23 cellular contexts compared by ENCODE assay signal in the genomic region with DNA sequence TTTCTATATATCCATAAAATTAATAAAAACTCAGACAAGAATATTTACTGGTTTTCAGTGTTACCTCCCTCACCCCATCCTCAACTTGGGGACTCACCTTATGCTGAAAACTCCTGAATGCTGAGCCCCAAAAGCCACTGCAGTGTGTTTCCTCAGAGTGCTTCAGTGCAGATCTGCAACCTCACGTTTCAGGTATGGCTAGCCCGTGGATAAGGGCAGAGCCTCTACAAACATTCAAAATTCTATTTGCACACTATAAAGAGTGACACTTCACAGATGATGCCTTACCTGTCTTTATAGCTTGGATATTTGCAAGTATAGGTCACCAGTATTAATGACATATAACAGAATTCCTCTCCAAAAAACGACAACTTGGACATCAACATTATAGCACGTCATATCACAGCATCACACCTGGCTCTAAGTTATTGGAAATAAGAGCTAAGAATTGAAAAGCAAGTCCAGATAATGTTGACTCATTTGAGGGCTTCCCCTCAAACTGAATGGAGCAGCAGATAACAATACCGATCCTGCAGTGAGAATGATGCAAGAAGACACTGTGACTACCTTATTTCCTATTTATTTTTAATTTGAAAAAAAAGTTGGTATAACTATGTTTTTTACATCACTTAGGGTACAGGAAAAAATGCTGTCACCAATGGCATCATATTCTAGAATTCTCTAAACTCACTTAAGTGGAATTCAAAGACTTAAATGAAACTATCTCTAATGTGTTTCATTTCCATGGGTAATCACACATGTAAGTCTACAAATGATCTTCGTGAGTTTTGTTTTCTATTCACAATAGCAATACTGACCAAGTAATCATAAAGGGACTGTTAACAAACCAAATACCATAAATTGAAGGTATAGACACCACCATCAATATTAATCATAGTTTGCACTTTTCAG. TPM values are rescaled to one million over a fixed set of nuclear protein-coding genes. Genes with fewer than 3 reads are reported as not detected.
DNase-seq lines count a peak whose midpoint lies in the region; ATAC-seq and TF ChIP-seq lines count a peak whose summit lies in the region.
"Had no signal": no experiment of that assay in that cellular context is flagged by ENCODE, and none has a peak within 500 bp of the region (broad histone marks: within the 10 kb centered on the region; RNA-seq: fewer than 3 reads in every experiment).

No MANE protein-coding gene starts in this region.

- BruUV-seq in PC-3 (replicated peaks; lab: Mats Ljungman, UMichigan), result no TSS peak

- intact Hi-C loops in PC-3 (cut with micrococcal nuclease), result no loop called here

- no peaks in the 10 kb centered on the region for H4K20me1 ChIP-seq in PC-3 (ENCODE audit: low read length)
- H4K20me1 ChIP-seq: BLaER1 had no signal

- H3K4me1 Mint-ChIP-seq in activated CD8-positive, alpha-beta memory T cell treated with anti-CD3 and anti-CD28 coated beads, Interleukin-2, amount 10 ng/mL, durations not matched to agents 7 days and 5 days, result peaks cover 80% of the 10 kb centered on the region
- peaks cover 56% of the 10 kb centered on the region for H3K4me1 Mint-ChIP-seq in activated naive CD8-positive, alpha-beta T cell (ENCODE audit: low read depth)

- H2AFZ ChIP-seq in PC-3 (ENCODE audit: low read length), result no peak overlapping the region

- H3K4me2 ChIP-seq in PC-3 (ENCODE audit: low read length), result no peak overlapping the region
- H3K4me2 ChIP-seq: BLaER1, smooth muscle cell had no signal

- H3K9me3 ChIP-seq in neutrophil (no peaks in the 10 kb centered on the region), PC-3 (ENCODE audit: low read length) (no peaks in the 10 kb centered on the region)
- H3K9me3 ChIP-seq: BLaER1, vagina had no signal

- H3K27ac ChIP-seq in neutrophil (peak overlapping the region; percentile 67), PC-3 (ENCODE audit: low read length) (no peak overlapping the region)
- H3K27ac ChIP-seq: BLaER1, dorsolateral prefrontal cortex, epithelial cell of prostate, vagina had no signal

- H3K9me2 ChIP-seq in PC-3 (replicated peaks; ENCODE audit: low read length), result no peaks in the 10 kb centered on the region

- peaks cover 28% of the 10 kb centered on the region for H3K36me3 ChIP-seq in neutrophil
- H3K36me3 ChIP-seq in PC-3 (ENCODE audit: low read depth, low read length), result no peaks in the 10 kb centered on the region
- H3K36me3 ChIP-seq: BLaER1 had no signal

- H3K4me3 ChIP-seq in neutrophil (ENCODE audit: low read depth in 1 of 2, low read length in 1 of 2) (no peak overlapping the region), PC-3 (ENCODE audit: low read length) (no peak overlapping the region)
- H3K4me3 ChIP-seq: BLaER1, dorsolateral prefrontal cortex, lung, smooth muscle cell, vagina had no signal

- no peaks in the 10 kb centered on the region for H3K27me3 Mint-ChIP-seq in activated CD8-positive, alpha-beta memory T cell treated with anti-CD3 and anti-CD28 coated beads, Interleukin-2, amount 10 ng/mL, durations not matched to agents 7 days and 5 days
- H3K27me3 Mint-ChIP-seq in activated naive CD8-positive, alpha-beta T cell, result no peaks in the 10 kb centered on the region

- H3K4me3 Mint-ChIP-seq in activated CD8-positive, alpha-beta memory T cell treated with anti-CD3 and anti-CD28 coated beads, Interleukin-2, amount 10 ng/mL, durations not matched to agents 7 days and 5 days, result peak overlapping the region; percentile 43
- H3K4me3 Mint-ChIP-seq in activated naive CD8-positive, alpha-beta T cell, result peak overlapping the region; percentile 35

- peaks cover 53% of the 10 kb centered on the region for H3K36me3 Mint-ChIP-seq in activated CD8-positive, alpha-beta memory T cell treated with anti-CD3 and anti-CD28 coated beads, Interleukin-2, amount 10 ng/mL, durations not matched to agents 7 days and 5 days
- peaks cover 21% of the 10 kb centered on the region for H3K36me3 Mint-ChIP-seq in activated naive CD8-positive, alpha-beta T cell

- CTCF ChIA-PET in activated CD8-positive, alpha-beta memory T cell treated with anti-CD3 and anti-CD28 coated beads, Interleukin-2, amount 10 ng/mL, durations not matched to agents 7 days and 5 days (lab: Charles Lee), result interaction anchor here (1.2 to 1.6 kb wide), 7 partner anchors 10 to 81 kb away, joined by 3 to 5 read pairs (median 3); a partner anchor contains a TSS
- CTCF ChIA-PET in PC-3 (lab: Charles Lee), result no interaction called here

- no peak overlapping the region for H3K9ac ChIP-seq in PC-3 (ENCODE audit: low read length)
- H3K9ac ChIP-seq: BLaER1 had no signal

- no peak for TF ChIP-seq CTCF in neutrophil (IDR thresholded peaks at IDR 0.05)
- TF ChIP-seq CTCF in PC-3 (conservative IDR thresholded peaks at IDR 0.05; ENCODE audit: low read depth, low read length), result no peak

- POLR2A ChIA-PET in PC-3 (lab: Charles Lee; ENCODE audit: unreplicated experiment), result no interaction called here

- no peak for DNase-seq in activated CD8-positive, alpha-beta memory T cell treated with anti-CD3 and anti-CD28 coated beads, Interleukin-2, amount 10 ng/mL, durations not matched to agents 7 days and 5 days
- DNase-seq in activated CD8-positive, alpha-beta memory T cell treated with anti-CD3 and anti-CD28 coated beads, Interleukin-2, amount 50 U/mL, for 48 hours, result no peak
- DNase-seq in OCI-M1 (lab: John Stamatoyannopoulos, UW) (peak; percentile 92), PC-3 (no peak), cerebellum (ENCODE audit: low spot score) (no peak)
- DNase-seq in stimulated activated naive CD4-positive, alpha-beta T cell treated with Interleukin-2 at 50 U/mL for 16 hours (lab: John Stamatoyannopoulos, UW), result no peak
- DNase-seq: activated effector memory CD4-positive, alpha-beta T cell treated with anti-CD3 and anti-CD28 coated beads, Interleukin-2, amount 50 U/mL, for 16 hours; aorta; caudate nucleus; dorsolateral prefrontal cortex; foreskin melanocyte; NCI-H146; NCI-H2171 treated with DMSO at 0.1 percent for 48 hours; occipital lobe; stimulated activated CD4-positive, alpha-beta T cell treated with anti-CD3 and anti-CD28 coated beads, Interleukin-4, amount 100 ng/mL, for 1 hour had no signal

- peaks cover 29 to 76% of the 10 kb centered on the region in 2 experiments for H3K4me1 ChIP-seq in neutrophil (ENCODE audit: control insufficient read depth in 1 of 2, insufficient read depth in 1 of 2, low read depth in 1 of 2, low read length in 1 of 2)
- H3K4me1 ChIP-seq in PC-3 (ENCODE audit: insufficient read depth, low read length), result no peaks in the 10 kb centered on the region
- H3K4me1 ChIP-seq: BLaER1 had no signal

- H3K27ac Mint-ChIP-seq in activated CD8-positive, alpha-beta memory T cell treated with anti-CD3 and anti-CD28 coated beads, Interleukin-2, amount 10 ng/mL, durations not matched to agents 7 days and 5 days, result peak overlapping the region; percentile 84
- peak overlapping the region; percentile 87 for H3K27ac Mint-ChIP-seq in activated naive CD8-positive, alpha-beta T cell

- H3K9me3 Mint-ChIP-seq in activated CD8-positive, alpha-beta memory T cell treated with anti-CD3 and anti-CD28 coated beads, Interleukin-2, amount 10 ng/mL, durations not matched to agents 7 days and 5 days (ENCODE audit: low read depth), result no peaks in the 10 kb centered on the region
- no peaks in the 10 kb centered on the region for H3K9me3 Mint-ChIP-seq in activated naive CD8-positive, alpha-beta T cell (ENCODE audit: low read depth)

- no peaks in the 10 kb centered on the region for H3F3A ChIP-seq in PC-3 (ENCODE audit: low read length, unreplicated experiment)

- H3K27me3 ChIP-seq in neutrophil (no peaks in the 10 kb centered on the region), PC-3 (ENCODE audit: low read length) (no peaks in the 10 kb centered on the region)
- H3K27me3 ChIP-seq: BLaER1, dorsolateral prefrontal cortex, vagina had no signal

- H3K79me2 ChIP-seq in PC-3 (ENCODE audit: low read length), result no peaks in the 10 kb centered on the region

- ATAC-seq in activated CD8-positive, alpha-beta memory T cell treated with anti-CD3 and anti-CD28 coated beads, Interleukin-2, amount 10 ng/mL, durations not matched to agents 7 days and 5 days, result peak; percentile 63
- ATAC-seq in PC-3, result no peak
- ATAC-seq: HepG2 had no signal

RNA-seq across cellular contexts. Expression of a gene that starts 40.7 kb away (rescaled TPM):
- total RNA-seq in activated CD8-positive, alpha-beta memory T cell treated with anti-CD3 and anti-CD28 coated beads, Interleukin-2, amount 10 ng/mL, durations not matched to agents 7 days and 5 days, result 10 to 100 TPM; 79.1 to 94.2 TPM
- 37.0 and 43.5 TPM in 2 replicates for total RNA-seq in PC-3 (2014; rRNA removed)
- 54.8 TPM for total RNA-seq in cerebellum

RNA-seq across cellular contexts. Expression of a gene that starts 52.1 kb away (rescaled TPM):
- total RNA-seq in activated CD8-positive, alpha-beta memory T cell treated with anti-CD3 and anti-CD28 coated beads, Interleukin-2, amount 10 ng/mL, durations not matched to agents 7 days and 5 days, result 100 to 1,000 TPM; 136 to 149 TPM
- total RNA-seq in PC-3 (2014; rRNA removed) (6.3 and 9.4 TPM in 2 replicates), cerebellum (7.1 TPM)

Comparison
In these comparisons a context has a peak if more than half of its experiments do, and no peak if none do; other contexts are left out.
1. RNA of a gene that starts 52.1 kb away (total RNA-seq): 136 to 149 TPM in activated CD8-positive, alpha-beta memory T cell treated with anti-CD3 and anti-CD28 coated beads, Interleukin-2, amount 10 ng/mL, durations not matched to agents 7 days and 5 days; 7.1 TPM in cerebellum (single experiment) and 6.3 to 9.4 TPM in PC-3; every median in the first group is over 10 times any median in the second.